Comparison of ENCODE assay signal across 1 cellular context in genomic region chr1:218558411-218558810, GRCh38.
TF ChIP-seq lines count a peak whose summit lies in the region.

No MANE protein-coding gene starts in this region.

TF ChIP-seq in SK-N-SH treated with all-trans-retinoic acid at 6 μM for 48 hours, 23 proteins besides CTCF, POLR2A, EP300 and RAD21 (continued from another document):
- TF ChIP-seq TSHZ2 (CRISPR knock-in tag; IDR thresholded peaks at IDR 0.05): no peak
- TF ChIP-seq ZFP3 (CRISPR knock-in tag; IDR thresholded peaks at IDR 0.05): no peak
